In genomic region chr17:30693772-30694171, GRCh38 we compare ENCODE assay signal across 8 cellular contexts.
DNase-seq lines count a peak whose midpoint lies in the region; ATAC-seq and TF ChIP-seq lines count a peak whose summit lies in the region.
"Not testable (repeated sequence)": the region's sequence is repeated elsewhere in the genome, so short reads cannot be mapped to it uniquely, and the experiment has no call there.

No MANE protein-coding gene starts in this region.

- 4% methylated on average over 17 of the region's 20 CpGs for WGBS in HUES64

- not testable (repeated sequence) for H3K79me2 ChIP-seq in SU-DHL-6 (ENCODE audit: insufficient read depth, low read length)

- not testable (repeated sequence) for H3F3A ChIP-seq in SU-DHL-6 (ENCODE audit: insufficient read depth)

- not testable (repeated sequence) for H3K9ac ChIP-seq in HUES64 (ENCODE audit: low read depth, low read length); SU-DHL-6 (ENCODE audit: low read length)

- H3K4me3 ChIP-seq in HUES64 (ENCODE audit: low read length), result peak overlapping the region; percentile 39
- not testable (repeated sequence) for H3K4me3 ChIP-seq in SU-DHL-6 (ENCODE audit: insufficient read depth, low read length, poor library complexity, severe bottlenecking); cardiac fibroblast (replicated peaks in 1 of 2; ENCODE audit: low read depth in 2 of 2, low read length in 2 of 2)

- H3K9me3 Mint-ChIP-seq in neural crest cell, result not testable (repeated sequence)

- not testable (repeated sequence) for H3K9me3 ChIP-seq in HUES64 (ENCODE audit: insufficient read depth, low read depth, low read length); SU-DHL-6 (ENCODE audit: insufficient read depth, low read length)

- H3K4me1 Mint-ChIP-seq in neural crest cell, result peaks cover 13% of the 10 kb centered on the region

- peak overlapping the region; percentile 50 for H3K4me3 Mint-ChIP-seq in neural crest cell

- H2AFZ ChIP-seq in SU-DHL-6 (ENCODE audit: low read depth, low read length, severe bottlenecking), result not testable (repeated sequence)

- peaks cover 28% of the 10 kb centered on the region for H3K27me3 Mint-ChIP-seq in neural crest cell (ENCODE audit: low read depth)

- TF ChIP-seq CTCF in SU-DHL-6 (IDR thresholded peaks at IDR 0.05; ENCODE audit: insufficient read depth, low read length, poor library complexity, severe bottlenecking) (peak; percentile 12), cardiac fibroblast (IDR thresholded peaks at IDR 0.05; ENCODE audit: low read depth, low read length) (peak; percentile 31), neural crest cell (conservative IDR thresholded peaks at IDR 0.05) (peak; percentile 61)

- peak; percentile 45 for ATAC-seq in left ventricle myocardium superior

- not testable (repeated sequence) for H3K9me2 ChIP-seq in SU-DHL-6 (replicated peaks; ENCODE audit: insufficient read depth, low read length)

- intact Hi-C loops in left ventricle myocardium superior (cut with micrococcal nuclease), result not testable (repeated sequence)

- H3K4me2 ChIP-seq in SU-DHL-6 (ENCODE audit: low read depth, low read length, poor library complexity, severe bottlenecking), result not testable (repeated sequence)

- H3K36me3 Mint-ChIP-seq in neural crest cell (ENCODE audit: low read depth), result not testable (repeated sequence)

- peak; percentile 4 for DNase-seq in COLO668 (lab: John Stamatoyannopoulos, UW; ENCODE audit: unreplicated experiment)
- DNase-seq in activated T-cell treated with anti-CD3 and anti-CD28 coated beads for 48 hours (ENCODE audit: low read depth), result peak; percentile 44
- not testable (repeated sequence) for DNase-seq in cardiac fibroblast (ENCODE audit: low read depth in 2 of 2)
- DNase-seq in left ventricle myocardium superior, result peak; percentile 36
- DNase-seq in neural crest cell (ENCODE audit: low read depth, low spot score), result peak; percentile 41
- peak; percentile 28 for DNase-seq in stimulated activated naive CD4-positive, alpha-beta T cell treated with Interleukin-2 at 50 U/mL for 16 hours (lab: John Stamatoyannopoulos, UW)

- not testable (repeated sequence) for H3K4me1 ChIP-seq in HUES64 (ENCODE audit: insufficient read depth, low read length)

- not testable (repeated sequence) for H3K27ac Mint-ChIP-seq in neural crest cell (ENCODE audit: unreplicated experiment)

- H3K27me3 ChIP-seq in HUES64 (ENCODE audit: insufficient read depth, low read length); SU-DHL-6 (ENCODE audit: low read length): not testable (repeated sequence)

- not testable (repeated sequence) for H3K27ac ChIP-seq in HUES64 (ENCODE audit: low read depth, low read length); SU-DHL-6 (ENCODE audit: low read depth, low read length)

- H4K20me1 ChIP-seq in SU-DHL-6 (ENCODE audit: low read depth, low read length), result not testable (repeated sequence)

- H3K36me3 ChIP-seq in HUES64 (ENCODE audit: insufficient read depth, low read length); SU-DHL-6 (ENCODE audit: low read length): not testable (repeated sequence)
